27 cellular contexts compared by ENCODE assay signal in the genomic region with DNA sequence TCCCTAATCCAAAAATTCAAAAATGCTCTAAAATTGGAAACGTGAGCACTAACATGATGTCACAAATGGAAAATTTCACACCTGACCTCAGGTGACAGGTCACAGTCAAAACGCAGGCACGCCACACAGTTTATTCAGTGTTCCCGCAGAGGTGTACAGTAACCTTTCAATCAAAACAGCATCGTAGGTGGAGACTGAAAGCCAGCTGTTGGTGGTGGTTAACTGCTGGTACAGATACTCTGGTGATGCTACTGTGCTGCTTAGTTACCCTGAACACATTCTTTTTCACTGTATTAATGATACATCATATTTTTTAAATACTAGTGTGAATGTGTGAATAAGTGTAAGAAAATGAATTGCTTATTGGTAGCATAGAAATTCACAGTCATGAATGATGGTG. TPM values are rescaled to one million over a fixed set of nuclear protein-coding genes. Genes with fewer than 3 reads are reported as not detected.
DNase-seq lines count a peak whose midpoint lies in the region; ATAC-seq, FAIRE-seq and TF ChIP-seq lines count a peak whose summit lies in the region.
"Had no signal": no experiment of that assay in that cellular context is flagged by ENCODE, and none has a peak within 500 bp of the region (broad histone marks: within the 10 kb centered on the region; RNA-seq: fewer than 3 reads in every experiment).

No MANE protein-coding gene starts in this region.

- no peak for TF ChIP-seq RAD21 in A549 (conservative IDR thresholded peaks at IDR 0.05 in 1 of 2, IDR thresholded peaks at IDR 0.05 in 1 of 2)

- no peak overlapping the region for H3K4me3 Mint-ChIP-seq in glutamatergic neuron (ENCODE audit: unreplicated experiment)
- H3K4me3 Mint-ChIP-seq in T-helper 17 cell = no peak overlapping the region
- H3K4me3 Mint-ChIP-seq: CD4-positive, CD25-positive, alpha-beta regulatory T cell; H9 had no signal

- no peaks in the 10 kb centered on the region for H3K4me1 ChIP-seq in A549
- H3K4me1 ChIP-seq: BLaER1 had no signal

- peak; percentile 65 for FAIRE-seq in A549 (lab: Jason Lieb, UNC)
- FAIRE-seq: HTR-8/SVneo, K562 had no signal

- no peak for TF ChIP-seq EP300 in A549 (IDR thresholded peaks at IDR 0.05)

- H3K27me3 Mint-ChIP-seq in glutamatergic neuron (ENCODE audit: unreplicated experiment) = no peaks in the 10 kb centered on the region
- H3K27me3 Mint-ChIP-seq in T-helper 17 cell = no peaks in the 10 kb centered on the region
- H3K27me3 Mint-ChIP-seq: CD4-positive, CD25-positive, alpha-beta regulatory T cell had no signal

- ATAC-seq in A549 (no peak), HG03442 (IDR thresholded peaks at IDR 0.05; ENCODE audit: unreplicated experiment) (no peak), T-helper 17 cell (no peak)
- ATAC-seq: K562, Panc1 had no signal

- WGBS in A549 (ENCODE audit: missing lambda C conversion rate) = 93% methylated on average over 5 of the region's 5 CpGs

- no peaks in the 10 kb centered on the region for H3K9me3 Mint-ChIP-seq in glutamatergic neuron (ENCODE audit: unreplicated experiment)
- H3K9me3 Mint-ChIP-seq: CD4-positive, CD25-positive, alpha-beta regulatory T cell; H9 had no signal

- H3K27ac Mint-ChIP-seq in glutamatergic neuron (ENCODE audit: unreplicated experiment) (peak overlapping the region; percentile 28), T-helper 17 cell (no peak overlapping the region)
- H3K27ac Mint-ChIP-seq: H9 had no signal

- no peak overlapping the region for H3K4me2 ChIP-seq in A549
- H3K4me2 ChIP-seq: BLaER1 had no signal

- no peak overlapping the region for H3K27ac ChIP-seq in A549
- H3K27ac ChIP-seq: BLaER1, GM23248, RWPE1 had no signal

- peak; percentile 31 for DNase-seq in activated CD4-positive, alpha-beta T cell treated with anti-CD3 and anti-CD28 coated beads for 48 hours
- DNase-seq in activated CD4-positive, alpha-beta T cell treated with anti-CD3 and anti-CD28 coated beads, Interleukin-2, amount 50 U/mL, for 1 hour = no peak
- peak; percentile 17 for DNase-seq in activated naive CD4-positive, alpha-beta T cell treated with Interleukin-2 at 50 U/mL for 16 hours
- no peak for DNase-seq in activated naive CD4-positive, alpha-beta T cell (lab: John Stamatoyannopoulos, UW)
- DNase-seq in A549 (ENCODE audit: low read depth in 1 of 2, low spot score in 1 of 2) (no peak), glutamatergic neuron (no peak), T-helper 17 cell (no peak)
- DNase-seq: CD4-positive, CD25-positive, alpha-beta regulatory T cell; DMS53; GM23248; H9; Kasumi-1; NCI-H1092 treated with DMSO at 0.1 percent for 48 hours; NCI-H1436; NCI-H187; NCI-H2081 treated with DMSO at 0.1 percent for 48 hours; NCI-H2171; NCI-H226; NCI-H510A; NCI-H69; SHP77 had no signal

- TF ChIP-seq CTCF in A549 (IDR thresholded peaks at IDR 0.05) (no peak), glutamatergic neuron (IDR thresholded peaks at IDR 0.05; ENCODE audit: partially characterized antibody, unreplicated experiment) (no peak)

- H3K4me3 ChIP-seq in A549 = no peak overlapping the region
- H3K4me3 ChIP-seq: BLaER1, GM23248, K562 had no signal

- H3K9me3 ChIP-seq in A549 = no peaks in the 10 kb centered on the region
- no peaks in the 10 kb centered on the region for H3K9me3 ChIP-seq in T-helper 17 cell (ENCODE audit: control insufficient read depth, low read length, poor library complexity, severe bottlenecking)
- H3K9me3 ChIP-seq: BLaER1 had no signal

- POLR2A ChIA-PET in A549 (lab: Yijun Ruan, JAX) = interaction anchor here (1.8 kb wide), 1 partner anchor 24 kb away, joined by 6 read pairs; a partner anchor contains a TSS

- CTCF ChIA-PET in A549 (lab: Yijun Ruan, JAX) = no interaction called here

- peaks cover 6% of the 10 kb centered on the region for H3K4me1 Mint-ChIP-seq in glutamatergic neuron (ENCODE audit: low read depth, unreplicated experiment)
- peaks cover 9% of the 10 kb centered on the region for H3K4me1 Mint-ChIP-seq in T-helper 17 cell

- H3K36me3 Mint-ChIP-seq in glutamatergic neuron (ENCODE audit: unreplicated experiment) (no peaks in the 10 kb centered on the region), T-helper 17 cell (ENCODE audit: low read depth) (no peaks in the 10 kb centered on the region)

- TF ChIP-seq POLR2A in A549 (IDR thresholded peaks at IDR 0.05; ENCODE audit: low read length) = no peak

TF ChIP-seq in A549, 52 proteins besides CTCF, POLR2A, EP300 and RAD21:
- no peak for TF ChIP-seq NPAS2 (CRISPR knock-in tag; IDR thresholded peaks at IDR 0.05; ENCODE audit: borderline replicate concordance)
- no peak for TF ChIP-seq FOSL2 (IDR thresholded peaks at IDR 0.05)
- no peak for TF ChIP-seq FOSL2 (CRISPR knock-in tag; IDR thresholded peaks at IDR 0.05)
- no peak for TF ChIP-seq ZSCAN20 (CRISPR knock-in tag; IDR thresholded peaks at IDR 0.05)
- TF ChIP-seq EHF (CRISPR knock-in tag; IDR thresholded peaks at IDR 0.05) = no peak
- TF ChIP-seq CHD4 (IDR thresholded peaks at IDR 0.05; ENCODE audit: borderline replicate concordance) = no peak
- TF ChIP-seq, protein P1, sequence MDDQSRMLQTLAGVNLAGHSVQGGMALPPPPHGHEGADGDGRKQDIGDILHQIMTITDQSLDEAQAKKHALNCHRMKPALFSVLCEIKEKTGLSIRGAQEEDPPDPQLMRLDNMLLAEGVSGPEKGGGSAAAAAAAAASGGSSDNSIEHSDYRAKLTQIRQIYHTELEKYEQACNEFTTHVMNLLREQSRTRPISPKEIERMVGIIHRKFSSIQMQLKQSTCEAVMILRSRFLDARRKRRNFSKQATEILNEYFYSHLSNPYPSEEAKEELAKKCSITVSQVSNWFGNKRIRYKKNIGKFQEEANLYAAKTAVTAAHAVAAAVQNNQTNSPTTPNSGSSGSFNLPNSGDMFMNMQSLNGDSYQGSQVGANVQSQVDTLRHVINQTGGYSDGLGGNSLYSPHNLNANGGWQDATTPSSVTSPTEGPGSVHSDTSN (IDR thresholded peaks at IDR 0.05) = no peak
- TF ChIP-seq RFX5 (IDR thresholded peaks at IDR 0.05) = no peak
- TF ChIP-seq KDM1A (IDR thresholded peaks at IDR 0.05; ENCODE audit: low read depth) = no peak
- TF ChIP-seq SREBF2 (IDR thresholded peaks at IDR 0.05) = no peak
- no peak for TF ChIP-seq FOXS1 (CRISPR knock-in tag; IDR thresholded peaks at IDR 0.05)
- no peak for TF ChIP-seq CBX2 (IDR thresholded peaks at IDR 0.05; ENCODE audit: borderline replicate concordance, low read depth)
- no peak for TF ChIP-seq HEYL (CRISPR knock-in tag; IDR thresholded peaks at IDR 0.05)
- TF ChIP-seq, protein P2, sequence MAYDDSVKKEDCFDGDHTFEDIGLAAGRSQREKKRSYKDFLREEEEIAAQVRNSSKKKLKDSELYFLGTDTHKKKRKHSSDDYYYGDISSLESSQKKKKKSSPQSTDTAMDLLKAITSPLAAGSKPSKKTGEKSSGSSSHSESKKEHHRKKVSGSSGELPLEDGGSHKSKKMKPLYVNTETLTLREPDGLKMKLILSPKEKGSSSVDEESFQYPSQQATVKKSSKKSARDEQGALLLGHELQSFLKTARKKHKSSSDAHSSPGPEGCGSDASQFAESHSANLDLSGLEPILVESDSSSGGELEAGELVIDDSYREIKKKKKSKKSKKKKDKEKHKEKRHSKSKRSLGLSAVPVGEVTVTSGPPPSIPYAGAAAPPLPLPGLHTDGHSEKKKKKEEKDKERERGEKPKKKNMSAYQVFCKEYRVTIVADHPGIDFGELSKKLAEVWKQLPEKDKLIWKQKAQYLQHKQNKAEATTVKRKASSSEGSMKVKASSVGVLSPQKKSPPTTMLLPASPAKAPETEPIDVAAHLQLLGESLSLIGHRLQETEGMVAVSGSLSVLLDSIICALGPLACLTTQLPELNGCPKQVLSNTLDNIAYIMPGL (CRISPR knock-in tag; IDR thresholded peaks at IDR 0.05; ENCODE audit: borderline replicate concordance) = no peak
- TF ChIP-seq, protein P3, sequence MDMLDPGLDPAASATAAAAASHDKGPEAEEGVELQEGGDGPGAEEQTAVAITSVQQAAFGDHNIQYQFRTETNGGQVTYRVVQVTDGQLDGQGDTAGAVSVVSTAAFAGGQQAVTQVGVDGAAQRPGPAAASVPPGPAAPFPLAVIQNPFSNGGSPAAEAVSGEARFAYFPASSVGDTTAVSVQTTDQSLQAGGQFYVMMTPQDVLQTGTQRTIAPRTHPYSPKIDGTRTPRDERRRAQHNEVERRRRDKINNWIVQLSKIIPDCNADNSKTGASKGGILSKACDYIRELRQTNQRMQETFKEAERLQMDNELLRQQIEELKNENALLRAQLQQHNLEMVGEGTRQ (IDR thresholded peaks at IDR 0.05) = no peak

RNA-seq across cellular contexts. Expression of a gene that starts 23.8 kb away (rescaled TPM):
- polyA plus RNA-seq in A549 (2011; rRNA removed) = 527 and 551 TPM in 2 replicates
- polyA plus RNA-seq in A549 (2012; cell fraction: cytosol; rRNA removed) = 261 and 300 TPM in 2 replicates
- 125 and 150 TPM in 2 replicates for polyA plus RNA-seq in A549 (2012; cell fraction: nucleus; rRNA removed)
- polyA plus RNA-seq in A549 (2017; fragmentation: RNase III; extraction: RNeasy Plus Mini Kit Qiagen cat#74134 plus additional on column Dnase treatment) = 306 to 335 TPM (median 316 TPM) in 3 replicates
- polyA minus RNA-seq in A549 (2011; rRNA and poly(A)+ RNA removed) = 84.0 and 108 TPM in 2 replicates
- 197 TPM for total RNA-seq in glutamatergic neuron (ENCODE audit: unreplicated experiment)
- 100 to 1,000 TPM; 102 to 122 TPM for total RNA-seq in T-helper 17 cell

Comparison
In these comparisons a context has a peak if more than half of its experiments do, and no peak if none do; other contexts are left out.
1. DNase-seq: peak in activated CD4-positive, alpha-beta T cell treated with anti-CD3 and anti-CD28 coated beads for 48 hours (single experiment) and activated naive CD4-positive, alpha-beta T cell treated with Interleukin-2 at 50 U/mL for 16 hours (single experiment); none in activated CD4-positive, alpha-beta T cell treated with anti-CD3 and anti-CD28 coated beads, Interleukin-2, amount 50 U/mL, for 1 hour (single experiment), activated naive CD4-positive, alpha-beta T cell (0 of 4), A549 (0 of 2), glutamatergic neuron (single experiment) and T-helper 17 cell (0 of 3).